10 cellular contexts compared by ENCODE assay signal in genomic region chr10:132520147-132520811, GRCh38. TPM values are rescaled to one million over a fixed set of nuclear protein-coding genes. Genes with fewer than 3 reads are reported as not detected.
A peak's percentile ranks its signal among the peaks of the same experiment; 100 is the strongest.
DNase-seq lines count a peak whose midpoint lies in the region; ATAC-seq and TF ChIP-seq lines count a peak whose summit lies in the region.
"Had no signal": no experiment of that assay in that cellular context is flagged by ENCODE, and none has a peak within 500 bp of the region (broad histone marks: within the 10 kb centered on the region; RNA-seq: fewer than 3 reads in every experiment).

No MANE protein-coding gene starts in this region.

- H3K27me3 ChIP-seq in BLaER1 treated with 17β-estradiol and CSF1 and Interleukin-3, amounts not matched to agents 10 nM and 100 nM: peaks cover 0 to 43% (median 0%) of the 10 kb centered on the region in 11 experiments; a peak in 4 of 22 replicates
- no peaks in the 10 kb centered on the region for H3K27me3 ChIP-seq in ascending aorta

- H3K27ac ChIP-seq in BLaER1 treated with 17β-estradiol and CSF1 and Interleukin-3, amounts not matched to agents 10 nM and 100 nM: no peak overlapping the region
- peak overlapping the region; percentile 97 for H3K27ac ChIP-seq in ascending aorta

- H3K4me1 ChIP-seq in BLaER1 treated with 17β-estradiol and CSF1 and Interleukin-3, amounts not matched to agents 10 nM and 100 nM: peaks cover 54 to 66% (median 65%) of the 10 kb centered on the region in 10 experiments
- peaks cover 24 to 58% of the 10 kb centered on the region in 2 donors for H3K4me1 ChIP-seq in ascending aorta

- no peaks in the 10 kb centered on the region for H3K36me3 ChIP-seq in BLaER1 treated with 17β-estradiol and CSF1 and Interleukin-3, amounts not matched to agents 10 nM and 100 nM
- no peaks in the 10 kb centered on the region for H3K36me3 ChIP-seq in ascending aorta
- H3K36me3 ChIP-seq: HAP-1 had no signal

- ATAC-seq in left cardiac atrium: no peak
- ATAC-seq in GM19035 (IDR thresholded peaks at IDR 0.05; ENCODE audit: unreplicated experiment): no peak

- H3K9me3 ChIP-seq in BLaER1 treated with 17β-estradiol and CSF1 and Interleukin-3, amounts not matched to agents 10 nM and 100 nM (replicated peaks in 1 of 11): no peaks in the 10 kb centered on the region
- H3K9me3 ChIP-seq in ascending aorta: no peaks in the 10 kb centered on the region
- H3K9me3 ChIP-seq: HAP-1 had no signal

- peak overlapping the region in 10 of 11 experiments; percentile 4 to 98 (median 93); a peak in 14 of 22 replicates for H3K4me2 ChIP-seq in BLaER1 treated with 17β-estradiol and CSF1 and Interleukin-3, amounts not matched to agents 10 nM and 100 nM

- H3K27me3 Mint-ChIP-seq in nephron progenitor cell (ENCODE audit: low read depth, poor library complexity): peaks cover 35% of the 10 kb centered on the region

- DNase-seq in ascending aorta (ENCODE audit: low spot score in 2 of 2): peak in 1 of 2 donors; percentile 88
- DNase-seq in left cardiac atrium: peak; percentile 60
- peak; percentile 79 for DNase-seq in putamen (ENCODE audit: low spot score)
- no peak for DNase-seq in cerebellum (ENCODE audit: low spot score)
- no peak for DNase-seq in nephron progenitor cell
- no peak for DNase-seq in kidney tubule cell (ENCODE audit: low spot score)

- peaks cover 0 to 38% (median 0%) of the 10 kb centered on the region in 11 experiments; a peak in 4 of 22 replicates for H4K20me1 ChIP-seq in BLaER1 treated with 17β-estradiol and CSF1 and Interleukin-3, amounts not matched to agents 10 nM and 100 nM

- no peak overlapping the region for H3K27ac Mint-ChIP-seq in nephron progenitor cell
- H3K27ac Mint-ChIP-seq: memory B cell had no signal

- no peaks in the 10 kb centered on the region for H3K36me3 Mint-ChIP-seq in nephron progenitor cell (ENCODE audit: low read depth)
- H3K36me3 Mint-ChIP-seq: memory B cell had no signal

- H3K4me3 Mint-ChIP-seq in nephron progenitor cell: no peak overlapping the region
- H3K4me3 Mint-ChIP-seq: memory B cell had no signal

- TF ChIP-seq CTCF in ascending aorta (IDR thresholded peaks at IDR 0.05) (no peak), nephron progenitor cell (IDR thresholded peaks at IDR 0.05) (no peak)

- H3K9me3 Mint-ChIP-seq in nephron progenitor cell: peaks cover 2% of the 10 kb centered on the region
- H3K9me3 Mint-ChIP-seq: memory B cell had no signal

- H3K4me3 ChIP-seq in BLaER1 treated with 17β-estradiol and CSF1 and Interleukin-3, amounts not matched to agents 10 nM and 100 nM: no peak overlapping the region
- no peak overlapping the region for H3K4me3 ChIP-seq in ascending aorta
- H3K4me3 ChIP-seq: HAP-1 had no signal

- H3K9ac ChIP-seq in BLaER1 treated with 17β-estradiol and CSF1 and Interleukin-3, amounts not matched to agents 10 nM and 100 nM: 0 out of 22 replicates have a peak overlapping the region, but pooled peaks of 1 of the 11 experiments have one; percentile 24

- intact Hi-C loops in ascending aorta (cut with DNase I) (no loop called here), left cardiac atrium (cut with DNase I) (no loop called here)

- peaks cover 46% of the 10 kb centered on the region for H3K4me1 Mint-ChIP-seq in nephron progenitor cell

RNA-seq across cellular contexts. Expression of gene INPP5A, which starts 17.3 kb away (rescaled TPM):
- 81.2 TPM for total RNA-seq in ascending aorta
- total RNA-seq in left cardiac atrium: 10 to 100 TPM; 74.4 to 95.3 TPM
- 18.7 TPM for total RNA-seq in cerebellum

Comparison
In these comparisons a context has a peak if more than half of its experiments do, and no peak if none do; other contexts are left out.
1. H3K27ac ChIP-seq: peak in ascending aorta (2 of 2); none in BLaER1 treated with 17β-estradiol and CSF1 and Interleukin-3, amounts not matched to agents 10 nM and 100 nM (0 of 11).
2. DNase-seq: peak in left cardiac atrium (single experiment) and putamen (single experiment); none in cerebellum (single experiment), nephron progenitor cell (single experiment) and kidney tubule cell (single experiment).